Comparison of ENCODE assay signal across 1 cellular context in the genomic region with DNA sequence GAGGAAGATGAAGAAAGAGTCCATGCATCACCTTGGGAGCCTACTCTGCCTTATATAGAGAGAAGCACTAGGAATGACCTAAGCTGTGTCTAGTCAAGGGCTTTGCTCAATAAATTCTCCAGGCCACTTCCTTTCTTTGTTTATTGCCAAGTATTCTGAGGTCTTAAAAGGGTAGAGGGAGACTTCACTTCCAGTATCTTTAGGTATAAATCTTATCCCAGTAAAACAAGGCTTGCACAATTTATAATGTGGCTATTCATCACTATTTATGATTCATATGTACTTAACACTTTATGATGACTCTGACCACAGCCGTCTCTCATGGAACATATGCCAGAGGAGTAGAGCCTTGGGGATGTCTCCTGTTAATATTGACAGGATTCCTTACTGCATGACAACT.
TF ChIP-seq lines count a peak whose summit lies in the region.

No MANE protein-coding gene starts in this region.

TF ChIP-seq in SK-N-SH treated with all-trans-retinoic acid at 6 μM for 48 hours, 23 proteins besides CTCF, POLR2A, EP300 and RAD21 (continued from another document):
- TF ChIP-seq, protein P1, sequence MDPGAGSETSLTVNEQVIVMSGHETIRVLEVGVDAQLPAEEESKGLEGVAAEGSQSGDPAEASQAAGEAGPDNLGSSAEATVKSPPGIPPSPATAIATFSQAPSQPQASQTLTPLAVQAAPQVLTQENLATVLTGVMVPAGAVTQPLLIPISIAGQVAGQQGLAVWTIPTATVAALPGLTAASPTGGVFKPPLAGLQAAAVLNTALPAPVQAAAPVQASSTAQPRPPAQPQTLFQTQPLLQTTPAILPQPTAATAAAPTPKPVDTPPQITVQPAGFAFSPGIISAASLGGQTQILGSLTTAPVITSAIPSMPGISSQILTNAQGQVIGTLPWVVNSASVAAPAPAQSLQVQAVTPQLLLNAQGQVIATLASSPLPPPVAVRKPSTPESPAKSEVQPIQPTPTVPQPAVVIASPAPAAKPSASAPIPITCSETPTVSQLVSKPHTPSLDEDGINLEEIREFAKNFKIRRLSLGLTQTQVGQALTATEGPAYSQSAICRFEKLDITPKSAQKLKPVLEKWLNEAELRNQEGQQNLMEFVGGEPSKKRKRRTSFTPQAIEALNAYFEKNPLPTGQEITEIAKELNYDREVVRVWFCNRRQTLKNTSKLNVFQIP (CRISPR knock-in tag; IDR thresholded peaks at IDR 0.05; ENCODE audit: borderline replicate concordance, low read depth) = peak; percentile 82; the same call in 1 of the 2 replicates
- TF ChIP-seq, protein P2, sequence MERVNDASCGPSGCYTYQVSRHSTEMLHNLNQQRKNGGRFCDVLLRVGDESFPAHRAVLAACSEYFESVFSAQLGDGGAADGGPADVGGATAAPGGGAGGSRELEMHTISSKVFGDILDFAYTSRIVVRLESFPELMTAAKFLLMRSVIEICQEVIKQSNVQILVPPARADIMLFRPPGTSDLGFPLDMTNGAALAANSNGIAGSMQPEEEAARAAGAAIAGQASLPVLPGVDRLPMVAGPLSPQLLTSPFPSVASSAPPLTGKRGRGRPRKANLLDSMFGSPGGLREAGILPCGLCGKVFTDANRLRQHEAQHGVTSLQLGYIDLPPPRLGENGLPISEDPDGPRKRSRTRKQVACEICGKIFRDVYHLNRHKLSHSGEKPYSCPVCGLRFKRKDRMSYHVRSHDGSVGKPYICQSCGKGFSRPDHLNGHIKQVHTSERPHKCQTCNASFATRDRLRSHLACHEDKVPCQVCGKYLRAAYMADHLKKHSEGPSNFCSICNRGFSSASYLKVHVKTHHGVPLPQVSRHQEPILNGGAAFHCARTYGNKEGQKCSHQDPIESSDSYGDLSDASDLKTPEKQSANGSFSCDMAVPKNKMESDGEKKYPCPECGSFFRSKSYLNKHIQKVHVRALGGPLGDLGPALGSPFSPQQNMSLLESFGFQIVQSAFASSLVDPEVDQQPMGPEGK (CRISPR knock-in tag; IDR thresholded peaks at IDR 0.05; ENCODE audit: borderline replicate concordance) = peak; percentile 91
- no peak for TF ChIP-seq ZNF8 (CRISPR knock-in tag; IDR thresholded peaks at IDR 0.05)
- peak; percentile 99 for TF ChIP-seq TOX (CRISPR knock-in tag; IDR thresholded peaks at IDR 0.05; ENCODE audit: borderline replicate concordance)
- peak; percentile 99 for TF ChIP-seq ISL1 (CRISPR knock-in tag; IDR thresholded peaks at IDR 0.05)
- TF ChIP-seq CSDC2 (CRISPR knock-in tag; IDR thresholded peaks at IDR 0.05) = no peak
- no peak for TF ChIP-seq OSR1 (CRISPR knock-in tag; IDR thresholded peaks at IDR 0.05)
- TF ChIP-seq ESRRG (CRISPR knock-in tag; IDR thresholded peaks at IDR 0.05) = no peak
- no peak for TF ChIP-seq TCF4 (CRISPR knock-in tag; IDR thresholded peaks at IDR 0.05; ENCODE audit: borderline replicate concordance)
